ENCODE assay signal across 8 cellular contexts in genomic region chr1:151934048-151934493, GRCh38. TPM values are rescaled to one million over a fixed set of nuclear protein-coding genes. Genes with fewer than 3 reads are reported as not detected.
DNase-seq lines count a peak whose midpoint lies in the region; ATAC-seq and TF ChIP-seq lines count a peak whose summit lies in the region.

No MANE protein-coding gene starts in this region.

- no peaks in the 10 kb centered on the region for H3K27me3 ChIP-seq in CD4-positive, alpha-beta memory T cell (ENCODE audit: insufficient read depth, low read length)
- H3K27me3 ChIP-seq in neural cell (ENCODE audit: insufficient read depth, low read depth, low read length), result no peaks in the 10 kb centered on the region

- H3F3A ChIP-seq in neural cell (ENCODE audit: insufficient read depth, low read length, poor library complexity, severe bottlenecking), result no peaks in the 10 kb centered on the region

- no peak overlapping the region for H3K4me2 ChIP-seq in neural cell (ENCODE audit: low read length)

- H3K27ac ChIP-seq in CD4-positive, alpha-beta memory T cell (ENCODE audit: low read depth, low read length), result no peak overlapping the region
- no peak overlapping the region for H3K27ac ChIP-seq in neural cell (ENCODE audit: low read length)

- intact Hi-C loops in CD4-positive, alpha-beta memory T cell (cut with micrococcal nuclease), result loop anchor here (1.0 to 5.0 kb wide), 5 partner anchors 33 to 255 kb away; no protein-coding TSS in a partner anchor

- TF ChIP-seq CTCF in HFFc6 (IDR thresholded peaks at IDR 0.05) (peak; percentile 90), neural cell (IDR thresholded peaks at IDR 0.05; ENCODE audit: poor library complexity, severe bottlenecking) (peak; percentile 94)

- no peaks in the 10 kb centered on the region for H3K9me2 ChIP-seq in neural cell (ENCODE audit: insufficient read depth, low read length)

- peaks cover 0 to 4% of the 10 kb centered on the region in 2 donors for H3K27me3 Mint-ChIP-seq in CD4-positive, alpha-beta memory T cell
- H3K27me3 Mint-ChIP-seq in HFFc6 (ENCODE audit: insufficient read depth), result peaks cover 6% of the 10 kb centered on the region

- TF ChIP-seq RAD21 in neural cell (conservative IDR thresholded peaks at IDR 0.05), result peak; percentile 97

- H3K9me3 Mint-ChIP-seq in CD4-positive, alpha-beta memory T cell, result no peaks in the 10 kb centered on the region
- H3K9me3 Mint-ChIP-seq in HFFc6, result no peaks in the 10 kb centered on the region

- no peaks in the 10 kb centered on the region for H3K9me3 ChIP-seq in CD4-positive, alpha-beta memory T cell (ENCODE audit: control insufficient read depth in 1 of 2, low read length in 2 of 2)
- H3K9me3 ChIP-seq in neural cell (ENCODE audit: low read length), result no peaks in the 10 kb centered on the region

- H3K9ac ChIP-seq in neural cell (ENCODE audit: low read length), result no peak overlapping the region

- H2AFZ ChIP-seq in neural cell (ENCODE audit: low read depth, low read length), result no peak overlapping the region

- H3K36me3 ChIP-seq in CD4-positive, alpha-beta memory T cell (ENCODE audit: insufficient read depth, low read length), result no peaks in the 10 kb centered on the region
- no peaks in the 10 kb centered on the region for H3K36me3 ChIP-seq in neural cell (ENCODE audit: insufficient read depth, low read length)

- no peak overlapping the region for H3K4me3 ChIP-seq in CD4-positive, alpha-beta memory T cell (ENCODE audit: low read length in 2 of 2)
- no peak overlapping the region for H3K4me3 ChIP-seq in neural cell (ENCODE audit: low read length)

- no peak for ATAC-seq in HG03139 (IDR thresholded peaks at IDR 0.05; ENCODE audit: unreplicated experiment)
- ATAC-seq in HG03175 (IDR thresholded peaks at IDR 0.05; ENCODE audit: unreplicated experiment), result no peak

- H4K20me1 ChIP-seq in neural cell (ENCODE audit: insufficient read depth), result no peaks in the 10 kb centered on the region

- POLR2A ChIA-PET in CD4-positive, alpha-beta memory T cell (lab: Charles Lee; ENCODE audit: partially characterized antibody), result interaction anchor here (0.8 to 2.4 kb wide), 8 partner anchors 11 to 69 kb away, joined by 3 to 5 read pairs (median 4); partner anchors contain the start of gene S100A10

- H3K4me1 ChIP-seq in CD4-positive, alpha-beta memory T cell (ENCODE audit: insufficient read depth, low read length), result no peaks in the 10 kb centered on the region

- no peaks in the 10 kb centered on the region for H3K79me2 ChIP-seq in neural cell (replicated peaks; ENCODE audit: insufficient read depth, low read length)

- CTCF ChIA-PET in CD4-positive, alpha-beta memory T cell (lab: Charles Lee; ENCODE audit: partially characterized antibody), result interaction anchor here (0.7 to 12.9 kb wide), 24 partner anchors 8 to 102 kb away, joined by 3 to 340 read pairs (median 6); partner anchors contain the start of genes S100A10 and THEM4

- DNase-seq in CD4-positive, alpha-beta memory T cell, result peak; percentile 52 to 75 (median 69)
- DNase-seq in HFFc6 (peak; percentile 39), NCI-H748 treated with DMSO at 0.1 percent for 48 hours (lab: John Stamatoyannopoulos, UW) (peak; percentile 38), fibroblast of peridontal ligament (ENCODE audit: extremely low read depth) (peak; percentile 77)
- peak; percentile 32 to 43 for DNase-seq in activated CD4-positive, alpha-beta T cell treated with anti-CD3 and anti-CD28 coated beads, Interleukin-2, amount 50 U/mL, for 48 hours

- peak overlapping the region in 5 of 7 donors; percentile 31 to 91 (median 65) for H3K27ac Mint-ChIP-seq in CD4-positive, alpha-beta memory T cell
- no peak overlapping the region for H3K27ac Mint-ChIP-seq in HFFc6

- no peaks in the 10 kb centered on the region for H3K36me3 Mint-ChIP-seq in CD4-positive, alpha-beta memory T cell
- no peaks in the 10 kb centered on the region for H3K36me3 Mint-ChIP-seq in HFFc6 (ENCODE audit: low read depth)

- peak overlapping the region in 1 of 8 donors; percentile 4 for H3K4me3 Mint-ChIP-seq in CD4-positive, alpha-beta memory T cell
- no peak overlapping the region for H3K4me3 Mint-ChIP-seq in HFFc6

- TF ChIP-seq EP300 in neural cell (conservative IDR thresholded peaks at IDR 0.05; ENCODE audit: poor library complexity, severe bottlenecking), result no peak

- H3K4me1 Mint-ChIP-seq in CD4-positive, alpha-beta memory T cell, result peaks cover 4 to 6% (median 4%) of the 10 kb centered on the region in 4 donors
- peaks cover 7% of the 10 kb centered on the region for H3K4me1 Mint-ChIP-seq in HFFc6 (ENCODE audit: low read depth)

TF ChIP-seq in neural cell, 6 proteins besides CTCF, POLR2A, EP300 and RAD21:
- TF ChIP-seq SMC3 (conservative IDR thresholded peaks at IDR 0.05; ENCODE audit: poor library complexity), result peak; percentile 97
- no peak for TF ChIP-seq TAF1 (IDR thresholded peaks at IDR 0.05; ENCODE audit: low read depth)

RNA-seq across cellular contexts. Expression of gene THEM4, which starts 24.8 kb away (rescaled TPM):
- total RNA-seq in CD4-positive, alpha-beta memory T cell, result 100 to 1,000 TPM; 105 to 106 TPM
- 100 to 1,000 TPM; 113 to 122 TPM for polyA plus RNA-seq in CD4-positive, alpha-beta memory T cell
- 10 to 100 TPM in 1 of 6 experiments, 1 to 10 TPM in 5; 8.0 to 10.1 (median 9.3) TPM for total RNA-seq in HFFc6 (2021; fragmentation: NEBNext Ultra II Directional; extraction: Animal tissue kit (Norgen Biotek cat#: 25700))
- polyA plus RNA-seq in neural cell, result 11.3 and 13.3 TPM in 2 replicates
- polyA minus RNA-seq in neural cell, result 6.3 and 7.5 TPM in 2 replicates

RNA-seq across cellular contexts. Expression of gene S100A10, which starts 59.6 kb away (rescaled TPM):
- total RNA-seq in CD4-positive, alpha-beta memory T cell, result 100 to 1,000 TPM; 218 to 231 TPM
- polyA plus RNA-seq in CD4-positive, alpha-beta memory T cell, result 1,000 to 10,000 TPM in 1 of 2 donors, 100 to 1,000 TPM in 1; 855 to 1,427 TPM
- 100 to 1,000 TPM; 390 to 518 (median 442) TPM for total RNA-seq in HFFc6 (2021; fragmentation: NEBNext Ultra II Directional; extraction: Animal tissue kit (Norgen Biotek cat#: 25700))
- 16.5 and 24.5 TPM in 2 replicates for polyA plus RNA-seq in neural cell
- 11.7 and 16.2 TPM in 2 replicates for polyA minus RNA-seq in neural cell

Comparison
In these comparisons a context has a peak if more than half of its experiments do, and no peak if none do; other contexts are left out.
1. RNA of gene THEM4, which starts 24.8 kb away (total RNA-seq): 105 to 106 TPM in CD4-positive, alpha-beta memory T cell; 8.0 to 10.1 TPM in HFFc6; every median in the first group is over 4 times any median in the second.
2. Peak in every context shown above with its lines, with median percentiles within 50 percentile points of each other: DNase-seq.